1 cellular context compared by ENCODE assay signal in the genomic region with DNA sequence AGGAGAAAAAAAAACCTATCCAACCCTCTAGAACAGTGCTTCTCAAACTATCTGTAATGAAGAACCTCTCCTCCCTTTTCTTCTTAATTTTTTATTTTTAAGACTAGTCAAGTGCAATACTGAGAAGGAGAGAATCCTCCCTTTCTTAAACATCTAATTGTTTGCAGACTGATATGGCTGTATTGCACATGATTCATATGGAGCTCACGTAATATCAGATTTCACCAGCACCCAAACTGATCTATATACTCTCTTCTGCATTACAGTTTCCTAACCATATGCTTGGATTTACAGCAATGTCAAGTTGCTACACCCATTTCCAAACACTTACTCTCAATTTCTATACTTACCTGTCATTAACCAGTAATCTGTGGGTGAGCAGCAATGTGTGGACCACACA.
TF ChIP-seq lines count a peak whose summit lies in the region.

No MANE protein-coding gene starts in this region.

TF ChIP-seq in GM23338, 12 proteins besides CTCF, POLR2A, EP300 and RAD21 (continued from another document):
- TF ChIP-seq, protein P1, sequence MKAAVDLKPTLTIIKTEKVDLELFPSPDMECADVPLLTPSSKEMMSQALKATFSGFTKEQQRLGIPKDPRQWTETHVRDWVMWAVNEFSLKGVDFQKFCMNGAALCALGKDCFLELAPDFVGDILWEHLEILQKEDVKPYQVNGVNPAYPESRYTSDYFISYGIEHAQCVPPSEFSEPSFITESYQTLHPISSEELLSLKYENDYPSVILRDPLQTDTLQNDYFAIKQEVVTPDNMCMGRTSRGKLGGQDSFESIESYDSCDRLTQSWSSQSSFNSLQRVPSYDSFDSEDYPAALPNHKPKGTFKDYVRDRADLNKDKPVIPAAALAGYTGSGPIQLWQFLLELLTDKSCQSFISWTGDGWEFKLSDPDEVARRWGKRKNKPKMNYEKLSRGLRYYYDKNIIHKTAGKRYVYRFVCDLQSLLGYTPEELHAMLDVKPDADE (IDR thresholded peaks at IDR 0.05), result no peak
